In genomic region chr1:150974580-150975478, GRCh38 we compare ENCODE assay signal across 7 cellular contexts. TPM values are rescaled to one million over a fixed set of nuclear protein-coding genes. Genes with fewer than 3 reads are reported as not detected.
DNase-seq lines count a peak whose midpoint lies in the region; ATAC-seq lines count a peak whose summit lies in the region.

Gene CERS2 (minus strand): TSS chr1:150974835. CDS start chr1:150969090, 5,745 bp downstream.

- ATAC-seq in GM18498 (IDR thresholded peaks at IDR 0.05; ENCODE audit: unreplicated experiment) (peak; percentile 71), HG02884 (IDR thresholded peaks at IDR 0.05; ENCODE audit: unreplicated experiment) (peak; percentile 51), left colon (peak; percentile 70)

- DNase-seq in NCI-H2227 (lab: John Stamatoyannopoulos, UW; ENCODE audit: unreplicated experiment) (peak; percentile 90), left colon (peak; percentile 80 to 87)
- peak; percentile 68 to 74 for DNase-seq in activated CD4-positive, alpha-beta T cell treated with anti-CD3 and anti-CD28 coated beads for 4 hours
- DNase-seq in stimulated activated CD4-positive, alpha-beta T cell treated with anti-CD3 and anti-CD28 coated beads, Interleukin-1b, Interleukin-23, amount 100 ng/mL, for 48 hours, result peak; percentile 71

- H3K27ac ChIP-seq in cingulate gyrus (ENCODE audit: low read depth, low read length), result peak within 1 kb of the TSS; percentile 83

- intact Hi-C loops in left colon (cut with DNase I, micrococcal nuclease), result no loop called here

RNA-seq across cellular contexts. Expression of gene CERS2, which starts in this region (rescaled TPM):
- total RNA-seq in left colon, result 100 to 1,000 TPM; 179 to 205 TPM

Comparison
In these comparisons a context has a peak if more than half of its experiments do, and no peak if none do; other contexts are left out.
1. Peak in every context shown above with its lines: DNase-seq, ATAC-seq and H3K27ac ChIP-seq.